Comparison of ENCODE assay signal across 19 cellular contexts in the genomic region with DNA sequence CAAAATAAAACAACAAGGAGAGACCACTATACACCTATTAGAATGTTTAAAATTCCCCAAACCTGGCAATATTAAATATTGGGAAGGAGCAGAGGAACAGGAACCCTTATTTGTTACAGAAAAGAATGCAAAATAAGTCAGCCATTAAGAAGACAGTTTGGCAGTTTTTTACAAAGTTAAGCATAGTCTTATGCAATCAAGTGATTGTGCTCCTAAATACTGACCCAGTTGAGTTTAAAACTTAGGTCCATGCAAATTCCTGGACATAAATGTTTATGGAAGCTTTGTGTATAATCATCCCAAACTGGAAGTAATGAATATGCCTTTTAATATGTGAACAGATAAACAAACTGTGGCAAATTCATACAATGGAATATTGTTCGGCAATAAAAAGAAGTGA.
DNase-seq lines count a peak whose midpoint lies in the region; TF ChIP-seq lines count a peak whose summit lies in the region.
"Had no signal": no experiment of that assay in that cellular context is flagged by ENCODE, and none has a peak within 500 bp of the region (broad histone marks: within the 10 kb centered on the region; RNA-seq: fewer than 3 reads in every experiment).

No MANE protein-coding gene starts in this region.

- no peak overlapping the region for H3K9ac ChIP-seq in mesenchymal stem cell (ENCODE audit: low read length)

- no peak overlapping the region for H3K23ac ChIP-seq in mesenchymal stem cell (ENCODE audit: low read length in 2 of 2)

- H3K79me1 ChIP-seq in mesenchymal stem cell (replicated peaks; ENCODE audit: low read length, poor library complexity, severe bottlenecking) = no peaks in the 10 kb centered on the region

- CTCF ChIA-PET in RWPE1 (lab: Yijun Ruan, JAX) = no interaction called here

- H4K91ac ChIP-seq in mesenchymal stem cell (ENCODE audit: low read length) = no peak overlapping the region

- no peak overlapping the region for H2BK12ac ChIP-seq in mesenchymal stem cell (ENCODE audit: low read length in 2 of 2)

- peak; percentile 41 for DNase-seq in HCEC 1CT
- DNase-seq in amniotic epithelial cell (ENCODE audit: low read depth) = peak; percentile 30
- DNase-seq in fibroblast of gingiva (ENCODE audit: low read depth) = peak; percentile 18
- DNase-seq in mesenchymal stem cell = peak; percentile 17
- DNase-seq in activated effector memory CD4-positive, alpha-beta T cell treated with Interleukin-2 at 50 U/mL for 16 hours = no peak
- no peak for DNase-seq in RWPE1 (ENCODE audit: low spot score)
- DNase-seq in COR-L47 (lab: John Stamatoyannopoulos, UW) = no peak
- DNase-seq: ACHN; C1 segment of cervical spinal cord; CD8-positive, alpha-beta memory T cell; DMS79; H9; MV-4-11; NCI-H1694 treated with DMSO at 0.1 percent for 48 hours; NCI-H226; NCI-H524 treated with DMSO at 0.1 percent for 48 hours; PC-3; RPMI8226; SIG-M5 had no signal

- no peak for TF ChIP-seq CTCF in RWPE1 (conservative IDR thresholded peaks at IDR 0.05; ENCODE audit: low read depth)

- H3K4ac ChIP-seq in mesenchymal stem cell (ENCODE audit: low read depth in 1 of 2, low read length in 2 of 2) = no peak overlapping the region

- H3K27ac ChIP-seq in mesenchymal stem cell (ENCODE audit: low read length, poor library complexity, severe bottlenecking) (no peak overlapping the region), RWPE1 (no peak overlapping the region)

- no peaks in the 10 kb centered on the region for H3K9me3 ChIP-seq in mesenchymal stem cell (ENCODE audit: control insufficient read depth, low read length)

- H3K18ac ChIP-seq in mesenchymal stem cell (ENCODE audit: low read depth in 1 of 2, low read length in 2 of 2) = no peak overlapping the region

- no peak overlapping the region for H2BK120ac ChIP-seq in mesenchymal stem cell (ENCODE audit: low read depth, low read length)

- H3K14ac ChIP-seq in mesenchymal stem cell (ENCODE audit: low read length in 2 of 2) = no peak overlapping the region

- WGBS in mesenchymal stem cell = no CpG with 5 or more reads among the region's 1 CpG

- H2AFZ ChIP-seq in mesenchymal stem cell (ENCODE audit: low read depth, low read length) = no peak overlapping the region

- no peak overlapping the region for H2AK5ac ChIP-seq in mesenchymal stem cell (ENCODE audit: low read length, severe bottlenecking)

- no peak overlapping the region for H2BK15ac ChIP-seq in mesenchymal stem cell (ENCODE audit: low read depth, poor library complexity, severe bottlenecking)

- no peaks in the 10 kb centered on the region for H3K36me3 ChIP-seq in mesenchymal stem cell (ENCODE audit: control insufficient read depth in 1 of 2, insufficient read depth in 2 of 2, low read depth in 1 of 2, low read length in 2 of 2)

- H3K4me1 ChIP-seq in mesenchymal stem cell (ENCODE audit: control insufficient read depth, insufficient read depth, low read depth, low read length) = no peaks in the 10 kb centered on the region

- no peak overlapping the region for H2BK5ac ChIP-seq in mesenchymal stem cell (ENCODE audit: low read depth, low read length, poor library complexity, severe bottlenecking)

- no peak overlapping the region for H3K4me2 ChIP-seq in mesenchymal stem cell (ENCODE audit: low read length, poor library complexity, severe bottlenecking)

- no peak overlapping the region for H4K8ac ChIP-seq in mesenchymal stem cell (ENCODE audit: low read length)

- no peak overlapping the region for H3K4me3 ChIP-seq in mesenchymal stem cell (ENCODE audit: insufficient read depth in 1 of 2, low read depth in 1 of 2, low read length in 2 of 2)

- H3K27me3 ChIP-seq in mesenchymal stem cell (ENCODE audit: control insufficient read depth in 1 of 2, insufficient read depth in 1 of 2, low read length in 2 of 2) = no peaks in the 10 kb centered on the region

- POLR2A ChIA-PET in RWPE1 (lab: Yijun Ruan, JAX; ENCODE audit: low non-redundant PET) = no interaction called here

Comparison
In these comparisons a context has a peak if more than half of its experiments do, and no peak if none do; other contexts are left out.
1. DNase-seq: peak in HCEC 1CT (single experiment), amniotic epithelial cell (single experiment), fibroblast of gingiva (single experiment) and mesenchymal stem cell (single experiment); none in activated effector memory CD4-positive, alpha-beta T cell treated with Interleukin-2 at 50 U/mL for 16 hours (single experiment), RWPE1 (single experiment) and COR-L47 (single experiment).